ENCODE assay signal across 8 cellular contexts in genomic region chr3:46812237-46812791, GRCh38. TPM values are rescaled to one million over a fixed set of nuclear protein-coding genes. Genes with fewer than 3 reads are reported as not detected.
A peak's percentile ranks its signal among the peaks of the same experiment; 100 is the strongest.
DNase-seq lines count a peak whose midpoint lies in the region; ATAC-seq and TF ChIP-seq lines count a peak whose summit lies in the region.

No MANE protein-coding gene starts in this region.

- peak; percentile 54 for DNase-seq in DMS153 (lab: John Stamatoyannopoulos, UW)
- peak; percentile 75 for DNase-seq in NCI-H2029 (lab: John Stamatoyannopoulos, UW)
- peak; percentile 72 for DNase-seq in activated T-cell treated with anti-CD3 and anti-CD28 coated beads, Interleukin-2, amount 50 U/mL, for 4 hours
- peak; percentile 50 for DNase-seq in fibroblast of mammary gland (ENCODE audit: low read depth)
- DNase-seq in omental fat pad (ENCODE audit: low spot score) = peak; percentile 41
- DNase-seq in H4 (ENCODE audit: low spot score) = no peak
- no peak for DNase-seq in UCSD-AML1 (lab: John Stamatoyannopoulos, UW; ENCODE audit: unreplicated experiment)

- peaks cover 4% of the 10 kb centered on the region for H3K27me3 Mint-ChIP-seq in activated T-cell treated with anti-CD3 and anti-CD28 coated beads, Interleukin-2, amount 50 U/mL, for 4 hours (ENCODE audit: low read depth)

- peak overlapping the region; percentile 71 for H3K4me3 Mint-ChIP-seq in activated T-cell treated with anti-CD3 and anti-CD28 coated beads, Interleukin-2, amount 50 U/mL, for 4 hours

- ATAC-seq in activated T-cell treated with anti-CD3 and anti-CD28 coated beads, Interleukin-2, amount 50 U/mL, for 4 hours = peak; percentile 95 to 98
- peak; percentile 96 for ATAC-seq in omental fat pad (ENCODE audit: low FRiP score)

- no peak overlapping the region for H3K27ac ChIP-seq in subcutaneous abdominal adipose tissue (ENCODE audit: low read depth, low read length)

- TF ChIP-seq CTCF in fibroblast of mammary gland (conservative IDR thresholded peaks at IDR 0.05; ENCODE audit: control insufficient read depth, insufficient read depth, low read depth, low read length) (no peak), omental fat pad (IDR thresholded peaks at IDR 0.05) (no peak)

- H3K36me3 Mint-ChIP-seq in activated T-cell treated with anti-CD3 and anti-CD28 coated beads, Interleukin-2, amount 50 U/mL, for 4 hours (ENCODE audit: insufficient read depth) = no peaks in the 10 kb centered on the region

- H3K9me3 ChIP-seq in subcutaneous abdominal adipose tissue (ENCODE audit: control insufficient read depth in 5 of 5, low read length in 5 of 5) = no peaks in the 10 kb centered on the region

- no peaks in the 10 kb centered on the region for H3K36me3 ChIP-seq in subcutaneous abdominal adipose tissue (ENCODE audit: control insufficient read depth in 5 of 5, insufficient read depth in 5 of 5, low read length in 5 of 5)

- H3K9me3 Mint-ChIP-seq in activated T-cell treated with anti-CD3 and anti-CD28 coated beads, Interleukin-2, amount 50 U/mL, for 4 hours = no peaks in the 10 kb centered on the region

- peak overlapping the region in 2 of 5 donors; percentile 37 to 48 for H3K9ac ChIP-seq in subcutaneous abdominal adipose tissue (ENCODE audit: low read length in 5 of 5)

- H3K4me1 ChIP-seq in subcutaneous abdominal adipose tissue (ENCODE audit: control insufficient read depth in 5 of 5, insufficient read depth in 5 of 5, low read length in 5 of 5) = peaks cover 0 to 12% (median 10%) of the 10 kb centered on the region in 5 donors

- H3K4me3 ChIP-seq in fibroblast of mammary gland (ENCODE audit: control insufficient read depth, low read depth, low read length) = no peak overlapping the region
- H3K4me3 ChIP-seq in subcutaneous abdominal adipose tissue (ENCODE audit: low read depth in 1 of 5, low read length in 5 of 5) = peak overlapping the region in 4 of 5 donors; percentile 49 to 62 (median 51)

- H3K27me3 ChIP-seq in subcutaneous abdominal adipose tissue (ENCODE audit: control insufficient read depth in 5 of 5, insufficient read depth in 4 of 5, low read length in 5 of 5) = peaks cover 0 to 4% (median 2%) of the 10 kb centered on the region in 5 donors

- H3K4me1 Mint-ChIP-seq in activated T-cell treated with anti-CD3 and anti-CD28 coated beads, Interleukin-2, amount 50 U/mL, for 4 hours (ENCODE audit: low read depth) = peaks cover 20% of the 10 kb centered on the region

RNA-seq across cellular contexts. Expression of gene MYL3, which starts 50.9 kb away (rescaled TPM):
- total RNA-seq in activated T-cell treated with anti-CD3 and anti-CD28 coated beads, Interleukin-2, amount 50 U/mL, for 4 hours = not detected
- total RNA-seq in omental fat pad = 10 to 100 TPM in 1 of 4 donors, 1 to 10 TPM in 3; 3.9 to 11.7 (median 5.0) TPM
- not detected in 2 replicates for total RNA-seq in H4 (2014; rRNA removed; shearing (Covaris generic))

Comparison
In these comparisons a context has a peak if more than half of its experiments do, and no peak if none do; other contexts are left out.
1. DNase-seq: peak in DMS153 (single experiment), NCI-H2029 (single experiment), activated T-cell treated with anti-CD3 and anti-CD28 coated beads, Interleukin-2, amount 50 U/mL, for 4 hours (single experiment), fibroblast of mammary gland (single experiment) and omental fat pad (single experiment); none in H4 (single experiment) and UCSD-AML1 (single experiment).